11 cellular contexts compared by ENCODE assay signal in the genomic region with DNA sequence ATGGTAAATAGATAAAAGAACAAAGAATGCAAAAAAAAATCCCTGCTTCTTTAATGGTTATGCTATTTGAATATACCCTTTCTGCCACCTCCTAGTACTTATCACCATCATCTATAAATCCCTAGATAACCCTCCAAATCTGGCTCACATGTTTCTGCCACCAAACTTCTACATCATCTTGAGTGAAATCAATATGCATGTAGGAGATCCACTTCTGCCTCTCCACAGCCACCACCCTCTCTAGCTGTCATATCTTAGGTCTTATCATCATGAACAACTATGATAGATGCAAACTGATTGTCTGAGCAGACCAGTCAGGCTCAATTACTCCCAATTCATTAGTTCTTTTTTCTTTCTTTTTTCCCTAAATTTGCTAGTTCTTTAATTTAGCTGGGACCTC.
"Had no signal": no experiment of that assay in that cellular context is flagged by ENCODE, and none has a peak within 500 bp of the region (broad histone marks: within the 10 kb centered on the region; RNA-seq: fewer than 3 reads in every experiment).

No MANE protein-coding gene starts in this region.

- H3K9me3 ChIP-seq: HAP-1 had no signal

- DNase-seq: GM23248, GOT3, H7, H9, HCEC 1CT, HFFc6 had no signal

- FAIRE-seq: H1, H54 had no signal

- ATAC-seq: GM23338, HCT116 had no signal

- H3K9me3 Mint-ChIP-seq: GM23338, H9, HFFc6 had no signal

- H3K27ac ChIP-seq: GM23248 had no signal

- H3K4me3 ChIP-seq: GM23248, GM23338, HAP-1 had no signal

- H3K4me3 Mint-ChIP-seq: GM23338, H9, HFFc6 had no signal

- H3K27ac Mint-ChIP-seq: GM23338, H9, HFFc6 had no signal

- H3K36me3 ChIP-seq: HAP-1 had no signal
